18 cellular contexts compared by ENCODE assay signal in genomic region chr17:65542067-65542466, GRCh38. TPM values are rescaled to one million over a fixed set of nuclear protein-coding genes. Genes with fewer than 3 reads are reported as not detected.
DNase-seq lines count a peak whose midpoint lies in the region; ATAC-seq, FAIRE-seq and TF ChIP-seq lines count a peak whose summit lies in the region.
"Had no signal": no experiment of that assay in that cellular context is flagged by ENCODE, and none has a peak within 500 bp of the region (broad histone marks: within the 10 kb centered on the region; RNA-seq: fewer than 3 reads in every experiment).

No MANE protein-coding gene starts in this region.

- CTCF ChIA-PET in CD4-positive, alpha-beta T cell (lab: Charles Lee), result interaction anchor here (0.5 kb wide), 1 partner anchor 47 kb away, joined by 3 read pairs; no protein-coding TSS in a partner anchor
- CTCF ChIA-PET in naive thymus-derived CD4-positive, alpha-beta T cell (lab: Charles Lee), result interaction anchor here (0.6 to 1.7 kb wide), 3 partner anchors 14 to 570 kb away, joined by 3 to 4 read pairs (median 3); no protein-coding TSS in a partner anchor

- H3K4me3 ChIP-seq in naive thymus-derived CD4-positive, alpha-beta T cell (ENCODE audit: low read length), result no peak overlapping the region
- H3K4me3 ChIP-seq in pancreas, result no peak overlapping the region
- H3K4me3 ChIP-seq: GM23338 had no signal

- peaks cover 79% of the 10 kb centered on the region for H3K4me1 Mint-ChIP-seq in CD4-positive, alpha-beta T cell (ENCODE audit: low read depth)
- peaks cover 16% of the 10 kb centered on the region for H3K4me1 Mint-ChIP-seq in T-helper 17 cell
- peaks cover 12 to 93% (median 78%) of the 10 kb centered on the region in 7 donors for H3K4me1 Mint-ChIP-seq in naive thymus-derived CD4-positive, alpha-beta T cell

- no peak for TF ChIP-seq CTCF in CD4-positive, alpha-beta T cell (IDR thresholded peaks at IDR 0.05)
- TF ChIP-seq CTCF in pancreas (IDR thresholded peaks at IDR 0.05), result no peak

- H3K4me3 Mint-ChIP-seq in CD4-positive, alpha-beta T cell, result no peak overlapping the region
- H3K4me3 Mint-ChIP-seq in T-helper 17 cell, result no peak overlapping the region
- no peak overlapping the region for H3K4me3 Mint-ChIP-seq in naive thymus-derived CD4-positive, alpha-beta T cell
- H3K4me3 Mint-ChIP-seq: GM23338 had no signal

- peaks cover 0 to 64% (median 7%) of the 10 kb centered on the region in 3 experiments for H3K36me3 ChIP-seq in naive thymus-derived CD4-positive, alpha-beta T cell (ENCODE audit: control insufficient read depth in 2 of 3, insufficient read depth in 3 of 3, low read length in 3 of 3)
- peaks cover 0 to 10% (median 9%) of the 10 kb centered on the region in 3 donors for H3K36me3 ChIP-seq in pancreas
- H3K36me3 ChIP-seq: BE2C had no signal

- WGBS in pancreas, 2 donors, result 76 to 100% methylated on average over 1 of the region's 1 CpG

- H3K27ac Mint-ChIP-seq in CD4-positive, alpha-beta T cell, result peak overlapping the region; percentile 73
- H3K27ac Mint-ChIP-seq in T-helper 17 cell, result peak overlapping the region; percentile 54
- peak overlapping the region in 5 of 9 donors; percentile 18 to 74 (median 44) for H3K27ac Mint-ChIP-seq in naive thymus-derived CD4-positive, alpha-beta T cell
- H3K27ac Mint-ChIP-seq: CD4-positive, CD25-positive, alpha-beta regulatory T cell had no signal

- ATAC-seq in CD4-positive, alpha-beta T cell (ENCODE audit: poor library complexity), result no peak
- ATAC-seq in T-helper 17 cell (no peak), HG02798 (IDR thresholded peaks at IDR 0.05; ENCODE audit: poor library complexity, unreplicated experiment) (no peak), pancreas (no peak)
- ATAC-seq in naive thymus-derived CD4-positive, alpha-beta T cell, result no peak
- ATAC-seq: GM23338 had no signal

- FAIRE-seq in pancreas (lab: Jason Lieb, UNC), result no peak
- FAIRE-seq: D721Med, G401.6, GM12892, H54 had no signal

- DNase-seq in CD4-positive, alpha-beta T cell, result no peak
- no peak for DNase-seq in T-helper 17 cell
- no peak for DNase-seq in naive thymus-derived CD4-positive, alpha-beta T cell
- DNase-seq in pancreas, result no peak
- DNase-seq: BE2C; C1 segment of cervical spinal cord; Caco-2; CD4-positive, CD25-positive, alpha-beta regulatory T cell; HCEC 1CT; IMR-90 had no signal

- intact Hi-C loops in CD4-positive, alpha-beta T cell (cut with DNase I, micrococcal nuclease), result no loop called here
- intact Hi-C loops in naive thymus-derived CD4-positive, alpha-beta T cell (cut with micrococcal nuclease), result no loop called here
- intact Hi-C loops in pancreas (cut with DNase I), result no loop called here

- H3K27ac ChIP-seq in CD4-positive, alpha-beta T cell (ENCODE audit: low read depth, low read length), result no peak overlapping the region
- no peak overlapping the region for H3K27ac ChIP-seq in naive thymus-derived CD4-positive, alpha-beta T cell (ENCODE audit: low read depth, low read length)
- H3K27ac ChIP-seq in temporal lobe (ENCODE audit: low read depth, low read length) (peak overlapping the region; percentile 2), pancreas (no peak overlapping the region)
- H3K27ac ChIP-seq: HL-60 had no signal

- H3K9me3 Mint-ChIP-seq in CD4-positive, alpha-beta T cell, result no peaks in the 10 kb centered on the region
- H3K9me3 Mint-ChIP-seq in naive thymus-derived CD4-positive, alpha-beta T cell, result peaks cover 0 to 1% (median 0%) of the 10 kb centered on the region in 11 donors
- H3K9me3 Mint-ChIP-seq: GM23338 had no signal

- no peaks in the 10 kb centered on the region for H3K27me3 Mint-ChIP-seq in CD4-positive, alpha-beta T cell
- H3K27me3 Mint-ChIP-seq in T-helper 17 cell, result no peaks in the 10 kb centered on the region
- H3K27me3 Mint-ChIP-seq in naive thymus-derived CD4-positive, alpha-beta T cell, result peaks cover 0 to 19% (median 0%) of the 10 kb centered on the region in 5 donors
- H3K27me3 Mint-ChIP-seq: CD4-positive, CD25-positive, alpha-beta regulatory T cell had no signal

- peaks cover 96% of the 10 kb centered on the region for H3K36me3 Mint-ChIP-seq in CD4-positive, alpha-beta T cell (ENCODE audit: low read depth)
- peaks cover 2% of the 10 kb centered on the region for H3K36me3 Mint-ChIP-seq in T-helper 17 cell (ENCODE audit: low read depth)
- H3K36me3 Mint-ChIP-seq in naive thymus-derived CD4-positive, alpha-beta T cell, result peaks cover 3 to 44% (median 28%) of the 10 kb centered on the region in 5 donors

- POLR2A ChIA-PET in CD4-positive, alpha-beta T cell (lab: Charles Lee), result no interaction called here
- POLR2A ChIA-PET in naive thymus-derived CD4-positive, alpha-beta T cell (lab: Charles Lee), result no interaction called here

- no peaks in the 10 kb centered on the region for H3K9me3 ChIP-seq in CD4-positive, alpha-beta T cell (ENCODE audit: control insufficient read depth, low read length)
- H3K9me3 ChIP-seq in T-helper 17 cell (ENCODE audit: control insufficient read depth, low read length, poor library complexity, severe bottlenecking) (no peaks in the 10 kb centered on the region), pancreas (no peaks in the 10 kb centered on the region)
- no peaks in the 10 kb centered on the region for H3K9me3 ChIP-seq in naive thymus-derived CD4-positive, alpha-beta T cell (ENCODE audit: control insufficient read depth in 2 of 3, low read length in 3 of 3)
- H3K9me3 ChIP-seq: BE2C, Caco-2 had no signal

- H3K27me3 ChIP-seq in CD4-positive, alpha-beta T cell (ENCODE audit: control insufficient read depth, insufficient read depth, low read length), result no peaks in the 10 kb centered on the region
- H3K27me3 ChIP-seq in naive thymus-derived CD4-positive, alpha-beta T cell (ENCODE audit: control insufficient read depth in 2 of 2, insufficient read depth in 2 of 2, low read length in 2 of 2), result no peaks in the 10 kb centered on the region
- no peaks in the 10 kb centered on the region for H3K27me3 ChIP-seq in pancreas
- H3K27me3 ChIP-seq: BE2C had no signal

- H3K4me1 ChIP-seq in naive thymus-derived CD4-positive, alpha-beta T cell (ENCODE audit: control insufficient read depth in 2 of 2, insufficient read depth in 2 of 2, low read length in 2 of 2), result peaks cover 0 to 40% of the 10 kb centered on the region in 2 donors
- H3K4me1 ChIP-seq in pancreas, result peaks cover 8 to 19% (median 10%) of the 10 kb centered on the region in 3 donors
- H3K4me1 ChIP-seq: BE2C had no signal

RNA-seq across cellular contexts. Expression of gene AXIN2, which starts 19.4 kb away (rescaled TPM):
- total RNA-seq in CD4-positive, alpha-beta T cell, result 10 to 100 TPM; 47.9 to 49.8 TPM
- 10 to 100 TPM; 28.4 to 31.6 TPM for total RNA-seq in T-helper 17 cell
- 10 to 100 TPM in 4 of 5 experiments, 1 to 10 TPM in 1; 7.4 to 63.4 (median 39.5) TPM for total RNA-seq in naive thymus-derived CD4-positive, alpha-beta T cell
- polyA plus RNA-seq in naive thymus-derived CD4-positive, alpha-beta T cell, result 10 to 100 TPM; 10.5 to 16.2 TPM
- 33.9 TPM for total RNA-seq in temporal lobe
- 10 to 100 TPM in 1 of 6 donors, 1 to 10 TPM in 5; 2.6 to 13.1 (median 4.2) TPM for total RNA-seq in pancreas
- polyA plus RNA-seq in pancreas, result 1 to 10 TPM; 2.5 to 3.1 TPM
